In the genomic region with DNA sequence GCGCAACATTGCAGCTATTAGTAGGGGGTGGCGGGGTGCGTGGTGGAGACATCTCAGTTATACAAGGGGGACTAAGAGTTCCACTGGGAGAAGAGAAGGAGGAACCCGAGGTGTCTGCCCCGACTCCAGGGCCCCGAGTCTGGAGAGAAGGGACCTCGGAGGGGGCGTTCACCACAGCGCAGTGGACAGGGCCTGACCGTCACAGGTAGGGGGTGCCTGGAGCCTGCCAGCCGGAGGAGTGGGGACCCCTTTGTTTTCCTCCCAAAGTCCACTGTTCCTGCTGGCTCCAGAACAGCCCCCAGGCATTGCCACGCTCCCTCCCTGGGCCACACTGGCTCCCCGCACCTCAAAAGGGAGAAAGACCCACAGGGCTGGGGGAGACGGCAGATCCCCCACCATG, we compare ENCODE assay signal across 17 cellular contexts.
A peak's percentile ranks its signal among the peaks of the same experiment; 100 is the strongest.
DNase-seq lines count a peak whose midpoint lies in the region; ATAC-seq lines count a peak whose summit lies in the region.
"Had no signal": no experiment of that assay in that cellular context is flagged by ENCODE, and none has a peak within 500 bp of the region (broad histone marks: within the 10 kb centered on the region; RNA-seq: fewer than 3 reads in every experiment).

No MANE protein-coding gene starts in this region.

- H3K27me3 Mint-ChIP-seq in activated CD4-positive, alpha-beta T cell treated with anti-CD3 and anti-CD28 coated beads for 36 hours = no peaks in the 10 kb centered on the region
- H3K27me3 Mint-ChIP-seq in T-helper 17 cell (no peaks in the 10 kb centered on the region), immature natural killer cell (ENCODE audit: low read depth in 3 of 3) (peaks cover 5 to 16% (median 8%) of the 10 kb centered on the region in 3 donors), T-cell (no peaks in the 10 kb centered on the region)
- peaks cover 48 to 63% of the 10 kb centered on the region in 2 donors for H3K27me3 Mint-ChIP-seq in stimulated activated naive B cell treated with anti-CD40 and anti-IgM and Interleukin-4, amounts not matched to agents 10 μg/mL and 1 μg/mL and 100 μg/mL, for 72 hours

- no peaks in the 10 kb centered on the region for H3K36me3 Mint-ChIP-seq in activated CD4-positive, alpha-beta T cell treated with anti-CD3 and anti-CD28 coated beads for 36 hours (ENCODE audit: low read depth)
- H3K36me3 Mint-ChIP-seq in T-helper 17 cell (ENCODE audit: low read depth) (peaks cover under 1% of the 10 kb centered on the region), immature natural killer cell (no peaks in the 10 kb centered on the region), T-cell (no peaks in the 10 kb centered on the region)
- H3K36me3 Mint-ChIP-seq in stimulated activated naive B cell treated with anti-CD40 and anti-IgM and Interleukin-4, amounts not matched to agents 10 μg/mL and 1 μg/mL and 100 μg/mL, for 72 hours = no peaks in the 10 kb centered on the region

- peaks cover 21% of the 10 kb centered on the region for H3K4me1 Mint-ChIP-seq in activated CD4-positive, alpha-beta T cell treated with anti-CD3 and anti-CD28 coated beads for 36 hours
- H3K4me1 Mint-ChIP-seq in T-helper 17 cell (peaks cover 13% of the 10 kb centered on the region), immature natural killer cell (peaks cover 37 to 39% of the 10 kb centered on the region in 2 donors), T-cell (peaks cover 11 to 29% (median 17%) of the 10 kb centered on the region in 3 donors)
- no peaks in the 10 kb centered on the region for H3K4me1 Mint-ChIP-seq in stimulated activated naive B cell treated with anti-CD40 and anti-IgM and Interleukin-4, amounts not matched to agents 10 μg/mL and 1 μg/mL and 100 μg/mL, for 72 hours

- no peak for DNase-seq in activated CD4-positive, alpha-beta T cell treated with anti-CD3 and anti-CD28 coated beads for 36 hours
- DNase-seq in activated CD4-positive, alpha-beta T cell treated with anti-CD3 and anti-CD28 coated beads for 4 hours = no peak
- DNase-seq in T-helper 17 cell (no peak), immature natural killer cell (no peak), NCI-H187 (lab: John Stamatoyannopoulos, UW) (no peak), T-cell (no peak)
- no peak for DNase-seq in stimulated activated naive B cell treated with anti-CD40 and anti-IgM and Interleukin-4, amounts not matched to agents 10 μg/mL and 1 μg/mL and 100 μg/mL, for 72 hours
- DNase-seq: 8988T, DMS53, H7, Kasumi-1, NCI-H1092 treated with DMSO at 0.1 percent for 48 hours, NCI-H187 treated with DMSO at 0.1 percent for 48 hours, NCI-H524 treated with DMSO at 0.1 percent for 48 hours, NCI-H774, PC-3 had no signal

- POLR2A ChIA-PET in activated CD4-positive, alpha-beta T cell treated with anti-CD3 and anti-CD28 coated beads for 36 hours (lab: Charles Lee) = no interaction called here
- POLR2A ChIA-PET in T-cell (lab: Charles Lee) = no interaction called here

- no peak for ATAC-seq in activated CD4-positive, alpha-beta T cell treated with anti-CD3 and anti-CD28 coated beads for 36 hours
- ATAC-seq in T-helper 17 cell = no peak
- no peak for ATAC-seq in stimulated activated naive B cell treated with anti-CD40 and anti-IgM and Interleukin-4, amounts not matched to agents 10 μg/mL and 1 μg/mL and 100 μg/mL, for 72 hours (replicated peaks)
- ATAC-seq in T-cell (replicated peaks in 1 of 4) = no peak
- ATAC-seq: K562, PC-3 had no signal

- H3K9me3 ChIP-seq in T-helper 17 cell (ENCODE audit: control insufficient read depth, low read length, poor library complexity, severe bottlenecking) = no peaks in the 10 kb centered on the region

- intact Hi-C loops in activated CD4-positive, alpha-beta T cell treated with anti-CD3 and anti-CD28 coated beads for 36 hours (cut with DNase I, micrococcal nuclease) = loop anchor here in 1 of 2 experiments (2.0 kb wide), 1 partner anchor 100 kb away; no protein-coding TSS in a partner anchor

- H3K9me3 Mint-ChIP-seq in activated CD4-positive, alpha-beta T cell treated with anti-CD3 and anti-CD28 coated beads for 36 hours (ENCODE audit: low read depth) = no peaks in the 10 kb centered on the region
- H3K9me3 Mint-ChIP-seq in immature natural killer cell (no peaks in the 10 kb centered on the region), T-cell (no peaks in the 10 kb centered on the region)
- H3K9me3 Mint-ChIP-seq in stimulated activated naive B cell treated with anti-CD40 and anti-IgM and Interleukin-4, amounts not matched to agents 10 μg/mL and 1 μg/mL and 100 μg/mL, for 72 hours = no peaks in the 10 kb centered on the region

- CTCF ChIA-PET in activated CD4-positive, alpha-beta T cell treated with anti-CD3 and anti-CD28 coated beads for 36 hours (lab: Charles Lee) = interaction anchor here (1.1 kb wide), 1 partner anchor 9 kb away, joined by 3 read pairs; no protein-coding TSS in a partner anchor
- CTCF ChIA-PET in T-cell (lab: Charles Lee) = no interaction called here

- H3K27ac Mint-ChIP-seq in activated CD4-positive, alpha-beta T cell treated with anti-CD3 and anti-CD28 coated beads for 36 hours = peak overlapping the region; percentile 15
- H3K27ac Mint-ChIP-seq in T-helper 17 cell (peak overlapping the region; percentile 95), immature natural killer cell (peak overlapping the region in 5 of 6 donors; percentile 1 to 99 (median 99)), T-cell (peak overlapping the region in 1 of 2 donors; percentile 11)
- peak overlapping the region; percentile 68 for H3K27ac Mint-ChIP-seq in stimulated activated naive B cell treated with anti-CD40 and anti-IgM and Interleukin-4, amounts not matched to agents 10 μg/mL and 1 μg/mL and 100 μg/mL, for 72 hours

- no peak overlapping the region for H3K4me3 Mint-ChIP-seq in activated CD4-positive, alpha-beta T cell treated with anti-CD3 and anti-CD28 coated beads for 36 hours
- H3K4me3 Mint-ChIP-seq in T-helper 17 cell (no peak overlapping the region), immature natural killer cell (peak overlapping the region in 1 of 5 donors; percentile 18), T-cell (no peak overlapping the region)
- H3K4me3 Mint-ChIP-seq in stimulated activated naive B cell treated with anti-CD40 and anti-IgM and Interleukin-4, amounts not matched to agents 10 μg/mL and 1 μg/mL and 100 μg/mL, for 72 hours = no peak overlapping the region
